In genomic region chr3:183572935-183573334, GRCh38 we compare ENCODE assay signal across 21 cellular contexts.
DNase-seq lines count a peak whose midpoint lies in the region; ATAC-seq lines count a peak whose summit lies in the region.
"Had no signal": no experiment of that assay in that cellular context is flagged by ENCODE, and none has a peak within 500 bp of the region (broad histone marks: within the 10 kb centered on the region; RNA-seq: fewer than 3 reads in every experiment).

No MANE protein-coding gene starts in this region.

- no peak for DNase-seq in iPS-NIHi7 (ENCODE audit: extremely low spot score)
- DNase-seq: activated CD8-positive, alpha-beta T cell treated with anti-CD3 and anti-CD28 coated beads, Interleukin-2, amount 10 ng/mL, durations not matched to agents 7 days and 5 days; activated naive CD4-positive, alpha-beta T cell treated with anti-CD3 and anti-CD28 coated beads, Interleukin-2, amount 50 U/mL, for 16 hours; body of pancreas; dermis blood vessel endothelial cell; endodermal cell; HFFc6; Kasumi-1; NCI-H1417 treated with DMSO at 0.1 percent for 48 hours; NCI-H2081; NCI-H345; NCI-H69; stimulated activated naive CD8-positive, alpha-beta T cell treated with anti-CD3 and anti-CD28 coated beads, Interleukin-15, Interleukin-2, amounts not matched to agents 100 U/mL and 50 U/mL, for 24 hours; upper lobe of right lung had no signal

- ATAC-seq in GM19395 (IDR thresholded peaks at IDR 0.05; ENCODE audit: unreplicated experiment) (peak; percentile 76), HG02798 (IDR thresholded peaks at IDR 0.05; ENCODE audit: poor library complexity, unreplicated experiment) (peak; percentile 32), HG03571 (IDR thresholded peaks at IDR 0.05; ENCODE audit: unreplicated experiment) (peak; percentile 84), HG03280 (IDR thresholded peaks at IDR 0.05; ENCODE audit: unreplicated experiment) (no peak), HG03521 (IDR thresholded peaks at IDR 0.05; ENCODE audit: unreplicated experiment) (no peak), HG03025 (IDR thresholded peaks at IDR 0.05; ENCODE audit: low FRiP score, unreplicated experiment) (no peak)
- ATAC-seq: activated CD8-positive, alpha-beta T cell treated with anti-CD3 and anti-CD28 coated beads, Interleukin-2, amount 10 ng/mL, durations not matched to agents 7 days and 5 days; body of pancreas; GM23338; stimulated activated naive CD8-positive, alpha-beta T cell treated with anti-CD3 and anti-CD28 coated beads, Interleukin-15, Interleukin-2, amounts not matched to agents 100 U/mL and 50 U/mL, for 24 hours; upper lobe of right lung had no signal

Comparison
In these comparisons a context has a peak if more than half of its experiments do, and no peak if none do; other contexts are left out.
1. ATAC-seq: peak in GM19395 (single experiment), HG02798 (single experiment) and HG03571 (single experiment); none in HG03280 (single experiment), HG03521 (single experiment) and HG03025 (single experiment).